In genomic region chr6:63740709-63741108, GRCh38 we compare ENCODE assay signal across 12 cellular contexts.
DNase-seq lines count a peak whose midpoint lies in the region; ATAC-seq lines count a peak whose summit lies in the region.
"Had no signal": no experiment of that assay in that cellular context is flagged by ENCODE, and none has a peak within 500 bp of the region (broad histone marks: within the 10 kb centered on the region; RNA-seq: fewer than 3 reads in every experiment).

No MANE protein-coding gene starts in this region.

- DNase-seq in GM03348 (ENCODE audit: low spot score) (peak; percentile 30), RKO (ENCODE audit: low spot score) (peak; percentile 73), pulmonary artery endothelial cell (ENCODE audit: low read depth, low spot score) (peak; percentile 37), ecto neural progenitor cell (ENCODE audit: low spot score) (no peak), cerebellar cortex (ENCODE audit: low spot score) (no peak), NOMO-1 treated with DMSO at 0.1 percent for 48 hours (lab: John Stamatoyannopoulos, UW; ENCODE audit: unreplicated experiment) (no peak)
- DNase-seq: NCI-H1105, NCI-H524, right lobe of liver had no signal

- ATAC-seq in esophagus mucosa = peak; percentile 36
- no peak for ATAC-seq in activated CD4-positive, CD25-positive, alpha-beta regulatory T cell treated with anti-CD3 and anti-CD28 coated beads, Interleukin-2, amount 50 U/mL, for 24 hours
- ATAC-seq: Right ventricle myocardium inferior had no signal

Comparison
In these comparisons a context has a peak if more than half of its experiments do, and no peak if none do; other contexts are left out.
1. DNase-seq: peak in GM03348 (single experiment), RKO (single experiment) and pulmonary artery endothelial cell (single experiment); none in ecto neural progenitor cell (single experiment), cerebellar cortex (single experiment) and NOMO-1 treated with DMSO at 0.1 percent for 48 hours (single experiment).